In the genomic region with DNA sequence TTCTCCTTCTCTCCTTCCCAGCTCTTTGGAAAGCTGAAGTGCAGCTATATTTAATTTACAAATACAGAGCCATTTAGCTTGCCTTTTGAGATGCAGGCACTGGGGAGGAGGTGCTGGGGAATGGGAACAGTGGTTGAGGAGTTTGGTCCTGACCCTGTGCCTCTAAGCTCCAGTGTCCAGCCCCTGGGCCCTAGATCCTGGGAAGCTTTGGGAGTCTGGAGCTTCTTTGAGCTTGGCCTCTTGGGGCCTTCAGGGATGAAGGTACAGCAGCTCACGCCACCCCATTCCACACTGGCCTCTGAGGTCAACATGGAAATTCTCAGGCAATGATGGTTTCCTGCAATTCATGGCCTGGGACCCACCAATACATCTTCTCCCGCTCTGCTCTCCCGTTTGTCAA, we compare ENCODE assay signal across 1 cellular context.
TF ChIP-seq lines count a peak whose summit lies in the region.

No MANE protein-coding gene starts in this region.

TF ChIP-seq in GM23338, 12 proteins besides CTCF, POLR2A, EP300 and RAD21:
- TF ChIP-seq, protein P1, sequence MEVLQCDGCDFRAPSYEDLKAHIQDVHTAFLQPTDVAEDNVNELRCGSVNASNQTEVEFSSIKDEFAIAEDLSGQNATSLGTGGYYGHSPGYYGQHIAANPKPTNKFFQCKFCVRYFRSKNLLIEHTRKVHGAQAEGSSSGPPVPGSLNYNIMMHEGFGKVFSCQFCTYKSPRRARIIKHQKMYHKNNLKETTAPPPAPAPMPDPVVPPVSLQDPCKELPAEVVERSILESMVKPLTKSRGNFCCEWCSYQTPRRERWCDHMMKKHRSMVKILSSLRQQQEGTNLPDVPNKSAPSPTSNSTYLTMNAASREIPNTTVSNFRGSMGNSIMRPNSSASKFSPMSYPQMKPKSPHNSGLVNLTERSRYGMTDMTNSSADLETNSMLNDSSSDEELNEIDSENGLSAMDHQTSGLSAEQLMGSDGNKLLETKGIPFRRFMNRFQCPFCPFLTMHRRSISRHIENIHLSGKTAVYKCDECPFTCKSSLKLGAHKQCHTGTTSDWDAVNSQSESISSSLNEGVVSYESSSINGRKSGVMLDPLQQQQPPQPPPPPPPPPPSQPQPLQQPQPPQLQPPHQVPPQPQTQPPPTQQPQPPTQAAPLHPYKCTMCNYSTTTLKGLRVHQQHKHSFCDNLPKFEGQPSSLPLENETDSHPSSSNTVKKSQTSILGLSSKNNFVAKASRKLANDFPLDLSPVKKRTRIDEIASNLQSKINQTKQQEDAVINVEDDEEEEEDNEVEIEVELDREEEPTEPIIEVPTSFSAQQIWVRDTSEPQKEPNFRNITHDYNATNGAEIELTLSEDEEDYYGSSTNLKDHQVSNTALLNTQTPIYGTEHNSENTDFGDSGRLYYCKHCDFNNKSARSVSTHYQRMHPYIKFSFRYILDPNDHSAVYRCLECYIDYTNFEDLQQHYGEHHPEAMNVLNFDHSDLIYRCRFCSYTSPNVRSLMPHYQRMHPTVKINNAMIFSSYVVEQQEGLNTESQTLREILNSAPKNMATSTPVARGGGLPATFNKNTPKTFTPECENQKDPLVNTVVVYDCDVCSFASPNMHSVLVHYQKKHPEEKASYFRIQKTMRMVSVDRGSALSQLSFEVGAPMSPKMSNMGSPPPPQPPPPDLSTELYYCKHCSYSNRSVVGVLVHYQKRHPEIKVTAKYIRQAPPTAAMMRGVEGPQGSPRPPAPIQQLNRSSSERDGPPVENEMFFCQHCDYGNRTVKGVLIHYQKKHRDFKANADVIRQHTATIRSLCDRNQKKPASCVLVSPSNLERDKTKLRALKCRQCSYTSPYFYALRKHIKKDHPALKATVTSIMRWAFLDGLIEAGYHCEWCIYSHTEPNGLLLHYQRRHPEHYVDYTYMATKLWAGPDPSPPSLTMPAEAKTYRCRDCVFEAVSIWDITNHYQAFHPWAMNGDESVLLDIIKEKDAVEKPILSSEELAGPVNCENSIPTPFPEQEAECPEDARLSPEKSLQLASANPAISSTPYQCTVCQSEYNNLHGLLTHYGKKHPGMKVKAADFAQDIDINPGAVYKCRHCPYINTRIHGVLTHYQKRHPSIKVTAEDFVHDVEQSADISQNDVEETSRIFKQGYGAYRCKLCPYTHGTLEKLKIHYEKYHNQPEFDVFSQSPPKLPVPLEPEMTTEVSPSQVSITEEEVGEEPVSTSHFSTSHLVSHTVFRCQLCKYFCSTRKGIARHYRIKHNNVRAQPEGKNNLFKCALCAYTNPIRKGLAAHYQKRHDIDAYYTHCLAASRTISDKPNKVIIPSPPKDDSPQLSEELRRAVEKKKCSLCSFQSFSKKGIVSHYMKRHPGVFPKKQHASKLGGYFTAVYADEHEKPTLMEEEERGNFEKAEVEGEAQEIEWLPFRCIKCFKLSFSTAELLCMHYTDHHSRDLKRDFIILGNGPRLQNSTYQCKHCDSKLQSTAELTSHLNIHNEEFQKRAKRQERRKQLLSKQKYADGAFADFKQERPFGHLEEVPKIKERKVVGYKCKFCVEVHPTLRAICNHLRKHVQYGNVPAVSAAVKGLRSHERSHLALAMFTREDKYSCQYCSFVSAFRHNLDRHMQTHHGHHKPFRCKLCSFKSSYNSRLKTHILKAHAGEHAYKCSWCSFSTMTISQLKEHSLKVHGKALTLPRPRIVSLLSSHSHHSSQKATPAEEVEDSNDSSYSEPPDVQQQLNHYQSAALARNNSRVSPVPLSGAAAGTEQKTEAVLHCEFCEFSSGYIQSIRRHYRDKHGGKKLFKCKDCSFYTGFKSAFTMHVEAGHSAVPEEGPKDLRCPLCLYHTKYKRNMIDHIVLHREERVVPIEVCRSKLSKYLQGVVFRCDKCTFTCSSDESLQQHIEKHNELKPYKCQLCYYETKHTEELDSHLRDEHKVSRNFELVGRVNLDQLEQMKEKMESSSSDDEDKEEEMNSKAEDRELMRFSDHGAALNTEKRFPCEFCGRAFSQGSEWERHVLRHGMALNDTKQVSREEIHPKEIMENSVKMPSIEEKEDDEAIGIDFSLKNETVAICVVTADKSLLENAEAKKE (CRISPR knock-in tag; IDR thresholded peaks at IDR 0.05), result no peak
- TF ChIP-seq EZH2phosphoT487 (IDR thresholded peaks at IDR 0.05; ENCODE audit: unreplicated experiment), result no peak
- TF ChIP-seq CREB1 (CRISPR knock-in tag; IDR thresholded peaks at IDR 0.05; ENCODE audit: low read depth), result no peak
- TF ChIP-seq REST (IDR thresholded peaks at IDR 0.05; ENCODE audit: unreplicated experiment), result no peak
- no peak for TF ChIP-seq POLR2AphosphoS5 (IDR thresholded peaks at IDR 0.05; ENCODE audit: low read depth)
- no peak for TF ChIP-seq STAT1 (IDR thresholded peaks at IDR 0.05; ENCODE audit: unreplicated experiment)
- TF ChIP-seq ZNF114 (CRISPR knock-in tag; IDR thresholded peaks at IDR 0.05), result no peak
- no peak for TF ChIP-seq ZNF331 (CRISPR knock-in tag; IDR thresholded peaks at IDR 0.05; ENCODE audit: low read depth)
- TF ChIP-seq EZH2 (IDR thresholded peaks at IDR 0.05; ENCODE audit: low read depth, unreplicated experiment), result no peak
- TF ChIP-seq JUNB (IDR thresholded peaks at IDR 0.05; ENCODE audit: unreplicated experiment), result no peak
- TF ChIP-seq NANOG (IDR thresholded peaks at IDR 0.05; ENCODE audit: borderline replicate concordance), result no peak
- TF ChIP-seq, protein P2, sequence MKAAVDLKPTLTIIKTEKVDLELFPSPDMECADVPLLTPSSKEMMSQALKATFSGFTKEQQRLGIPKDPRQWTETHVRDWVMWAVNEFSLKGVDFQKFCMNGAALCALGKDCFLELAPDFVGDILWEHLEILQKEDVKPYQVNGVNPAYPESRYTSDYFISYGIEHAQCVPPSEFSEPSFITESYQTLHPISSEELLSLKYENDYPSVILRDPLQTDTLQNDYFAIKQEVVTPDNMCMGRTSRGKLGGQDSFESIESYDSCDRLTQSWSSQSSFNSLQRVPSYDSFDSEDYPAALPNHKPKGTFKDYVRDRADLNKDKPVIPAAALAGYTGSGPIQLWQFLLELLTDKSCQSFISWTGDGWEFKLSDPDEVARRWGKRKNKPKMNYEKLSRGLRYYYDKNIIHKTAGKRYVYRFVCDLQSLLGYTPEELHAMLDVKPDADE (IDR thresholded peaks at IDR 0.05), result no peak
